Comparison of ENCODE assay signal across 23 cellular contexts in the genomic region with DNA sequence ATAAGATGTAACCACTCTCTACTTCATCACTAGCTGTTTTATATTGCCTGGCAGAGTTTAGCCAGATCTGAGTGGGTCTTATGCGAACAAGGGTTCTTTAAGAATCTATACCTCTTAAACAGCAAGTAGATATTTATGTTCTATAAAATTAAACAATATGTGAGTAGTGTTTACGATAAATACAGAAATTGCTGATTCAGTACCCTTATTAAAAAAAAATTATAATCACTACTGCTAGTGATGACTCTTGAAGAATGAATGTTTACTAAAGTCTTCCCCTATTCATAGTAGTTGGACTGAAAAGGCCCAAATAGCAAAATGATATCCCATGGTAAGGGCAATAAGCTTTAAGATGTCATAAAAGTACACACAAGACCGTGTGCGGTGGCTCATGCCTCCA.
"Had no signal": no experiment of that assay in that cellular context is flagged by ENCODE, and none has a peak within 500 bp of the region (broad histone marks: within the 10 kb centered on the region; RNA-seq: fewer than 3 reads in every experiment).

No MANE protein-coding gene starts in this region.

- H3K27me3 ChIP-seq: SJSA1 had no signal

- H3K9ac ChIP-seq: KMS-11, SK-N-SH had no signal

- H3K27ac ChIP-seq: HL-60, KMS-11, SJSA1 had no signal

- FAIRE-seq: HTR-8/SVneo, RCC 7860 had no signal

- H3K4me3 ChIP-seq: SJSA1 had no signal

- H3K4me1 ChIP-seq: SJSA1 had no signal

- H3K4me2 ChIP-seq: KMS-11, SK-N-SH had no signal

- DNase-seq: Kasumi-1, MM.1S, NCI-H1092 treated with DMSO at 0.1 percent for 48 hours, NCI-H1436, NCI-H187, NCI-H2029, NCI-H2081 treated with DMSO at 0.1 percent for 48 hours, NCI-H2171, NCI-H226, NCI-H446, NCI-H510A, NCI-H524 treated with DMSO at 0.1 percent for 48 hours, NCI-H69, NCI-H774, Right ventricle myocardium superior, RPMI8226, SIG-M5, SK-N-SH had no signal

- H3K9me3 ChIP-seq: SJSA1, SK-N-SH had no signal

- H3K9me2 ChIP-seq: SK-N-SH had no signal
